In genomic region chr14:49928010-49928409, GRCh38 we compare ENCODE assay signal across 17 cellular contexts. TPM values are rescaled to one million over a fixed set of nuclear protein-coding genes. Genes with fewer than 3 reads are reported as not detected.
DNase-seq lines count a peak whose midpoint lies in the region; ATAC-seq and TF ChIP-seq lines count a peak whose summit lies in the region.
"Had no signal": no experiment of that assay in that cellular context is flagged by ENCODE, and none has a peak within 500 bp of the region (broad histone marks: within the 10 kb centered on the region; RNA-seq: fewer than 3 reads in every experiment).

No MANE protein-coding gene starts in this region.

- no peak for ATAC-seq in activated B cell treated with CpG ODN at 0.5 μM for 24 hours (ENCODE audit: low read depth)
- no peak for ATAC-seq in memory B cell (ENCODE audit: low read depth)
- ATAC-seq: HCT116 had no signal

- CTCF ChIA-PET in HEK293 (lab: Yijun Ruan, JAX), result no interaction called here
- CTCF ChIA-PET in activated B cell treated with CpG ODN at 0.5 μM for 24 hours (lab: Charles Lee), result no interaction called here

- TF ChIP-seq CTCF in HEK293 (tag by site-specific recombination; IDR thresholded peaks at IDR 0.05) (no peak), activated B cell treated with CpG ODN at 0.5 μM for 24 hours (IDR thresholded peaks at IDR 0.05) (no peak), hepatocyte (IDR thresholded peaks at IDR 0.05; ENCODE audit: poor library complexity) (no peak), CD14-positive monocyte (IDR thresholded peaks at IDR 0.05) (no peak)

- no peaks in the 10 kb centered on the region for H3K79me2 ChIP-seq in hepatocyte

- H3K4me1 Mint-ChIP-seq in activated B cell treated with CpG ODN at 0.5 μM for 24 hours, result peaks cover 51% of the 10 kb centered on the region
- peaks cover 23% of the 10 kb centered on the region for H3K4me1 Mint-ChIP-seq in memory B cell
- H3K4me1 Mint-ChIP-seq in CD14-positive monocyte, result peaks cover 22% of the 10 kb centered on the region

- H3K36me3 Mint-ChIP-seq in activated B cell treated with CpG ODN at 0.5 μM for 24 hours (ENCODE audit: low read depth) (no peaks in the 10 kb centered on the region), memory B cell (no peaks in the 10 kb centered on the region), CD14-positive monocyte (no peaks in the 10 kb centered on the region)
- H3K36me3 Mint-ChIP-seq: CD4-positive, alpha-beta memory T cell had no signal

- no peaks in the 10 kb centered on the region for H3K27me3 ChIP-seq in hepatocyte

- H3K4me3 ChIP-seq in HEK293 (ENCODE audit: low read depth, low read length) (no peak overlapping the region), hepatocyte (no peak overlapping the region)

- DNase-seq in activated B cell treated with CpG ODN at 0.5 μM for 24 hours, result no peak
- DNase-seq in memory B cell (ENCODE audit: low spot score in 2 of 2), result no peak
- no peak for DNase-seq in hepatocyte (ENCODE audit: low spot score)
- no peak for DNase-seq in CD14-positive monocyte (ENCODE audit: low spot score)
- no peak for DNase-seq in amygdala (lab: John Stamatoyannopoulos, UW)
- no peak for DNase-seq in RPMI8226
- DNase-seq: ACHN; CD4-positive, alpha-beta memory T cell; DMS53; DND-41; GDM1; GOT3; H7 had no signal

- H3K27ac ChIP-seq in HEK293 (ENCODE audit: extremely low read depth, low read depth, low read length) (no peak overlapping the region), hepatocyte (no peak overlapping the region)
- H3K27ac ChIP-seq: C4-2B, KMS-11 had no signal

- no peak overlapping the region for H3K4me3 Mint-ChIP-seq in activated B cell treated with CpG ODN at 0.5 μM for 24 hours
- no peak overlapping the region for H3K4me3 Mint-ChIP-seq in memory B cell
- no peak overlapping the region for H3K4me3 Mint-ChIP-seq in CD14-positive monocyte
- H3K4me3 Mint-ChIP-seq: CD4-positive, alpha-beta memory T cell had no signal

- no peak overlapping the region for H2AFZ ChIP-seq in hepatocyte

- no peaks in the 10 kb centered on the region for H4K20me1 ChIP-seq in hepatocyte (ENCODE audit: insufficient read depth, poor library complexity, severe bottlenecking)

- 67% methylated on average over 2 of the region's 2 CpGs for WGBS in hepatocyte (ENCODE audit: low lambda C conversion rate, missing lambda C conversion rate)

- H3K27me3 Mint-ChIP-seq in activated B cell treated with CpG ODN at 0.5 μM for 24 hours, result no peaks in the 10 kb centered on the region
- H3K27me3 Mint-ChIP-seq in memory B cell, result no peaks in the 10 kb centered on the region
- H3K27me3 Mint-ChIP-seq in CD14-positive monocyte (ENCODE audit: low read depth in 3 of 3), result peaks cover 0 to 7% (median 0%) of the 10 kb centered on the region in 3 donors
- H3K27me3 Mint-ChIP-seq: CD4-positive, alpha-beta memory T cell had no signal

- H3K4me1 ChIP-seq in HEK293 (ENCODE audit: control insufficient read depth, insufficient read depth, low read length) (0 out of 2 replicates have a peak, but pooled peaks cover 5% of the 10 kb centered on the region), hepatocyte (ENCODE audit: insufficient read depth) (no peaks in the 10 kb centered on the region)

- H3K27ac Mint-ChIP-seq in activated B cell treated with CpG ODN at 0.5 μM for 24 hours (peak overlapping the region; percentile 21), memory B cell (peak overlapping the region; percentile 70), CD14-positive monocyte (no peak overlapping the region)
- H3K27ac Mint-ChIP-seq: CD4-positive, alpha-beta memory T cell had no signal

- intact Hi-C loops in activated B cell treated with CpG ODN at 0.5 μM for 24 hours (cut with micrococcal nuclease), result no loop called here
- intact Hi-C loops in CD14-positive monocyte (cut with micrococcal nuclease), result loop anchor here in 1 of 2 donors (5.0 kb wide), 1 partner anchor 36 kb away; the partner anchor contains the start of gene ARF6

- H3K9me3 ChIP-seq in HEK293 (ENCODE audit: control insufficient read depth, insufficient read depth, low read depth, low read length) (no peaks in the 10 kb centered on the region), hepatocyte (ENCODE audit: low read depth) (no peaks in the 10 kb centered on the region)

- H3K4me2 ChIP-seq in hepatocyte, result no peak overlapping the region
- H3K4me2 ChIP-seq: KMS-11 had no signal

- POLR2A ChIA-PET in HEK293 (lab: Yijun Ruan, JAX) (no interaction called here), activated B cell treated with CpG ODN at 0.5 μM for 24 hours (lab: Charles Lee) (interaction anchor here (0.8 to 4.0 kb wide), 5 partner anchors 23 to 66 kb away, joined by 4 to 16 read pairs (median 6); partner anchors contain the start of gene ARF6)

- H3K36me3 ChIP-seq in HEK293 (ENCODE audit: control insufficient read depth in 2 of 2, insufficient read depth in 1 of 2, low read length in 2 of 2), result no peaks in the 10 kb centered on the region
- H3K36me3 ChIP-seq in hepatocyte (replicated peaks; ENCODE audit: insufficient read depth, low read depth), result no peaks in the 10 kb centered on the region

- H3K9me2 ChIP-seq in hepatocyte (replicated peaks; ENCODE audit: insufficient read depth), result no peaks in the 10 kb centered on the region

- H3K9me3 Mint-ChIP-seq in activated B cell treated with CpG ODN at 0.5 μM for 24 hours (no peaks in the 10 kb centered on the region), memory B cell (no peaks in the 10 kb centered on the region), CD14-positive monocyte (peaks cover 0 to 6% (median 0%) of the 10 kb centered on the region in 7 donors)
- H3K9me3 Mint-ChIP-seq: CD4-positive, alpha-beta memory T cell had no signal

TF ChIP-seq in HEK293, 187 proteins besides CTCF, POLR2A, EP300 and RAD21:
- peak; percentile 40; the same call in 1 of the 2 replicates for TF ChIP-seq FEZF1 (tag by site-specific recombination; IDR thresholded peaks at IDR 0.05)
- peak; percentile 21; the same call in 1 of the 2 replicates for TF ChIP-seq OSR2 (tag by site-specific recombination; IDR thresholded peaks at IDR 0.05)
- TF ChIP-seq PRDM6 (tag by site-specific recombination; IDR thresholded peaks at IDR 0.05), result peak; percentile 90
- TF ChIP-seq ZNF394 (tag by site-specific recombination; IDR thresholded peaks at IDR 0.05; ENCODE audit: borderline replicate concordance), result no peak
- TF ChIP-seq ZIC2 (tag by site-specific recombination; IDR thresholded peaks at IDR 0.05), result 0 out of 2 replicates have a peak, but pooled peaks have one; percentile 10

RNA-seq across cellular contexts. Expression of gene ARF6, which starts 35.1 kb away (rescaled TPM):
- total RNA-seq in activated B cell treated with CpG ODN at 0.5 μM for 24 hours (136 and 142 TPM in 2 replicates), hepatocyte (64.8 and 67.6 TPM in 2 replicates)
- polyA plus RNA-seq in hepatocyte (52.1 and 53.9 TPM in 2 replicates), CD14-positive monocyte (100 to 1,000 TPM; 120 to 136 TPM)

Comparison
In these comparisons a context has a peak if more than half of its experiments do, and no peak if none do; other contexts are left out.
1. H3K27ac Mint-ChIP-seq: peak in activated B cell treated with CpG ODN at 0.5 μM for 24 hours (single experiment) and memory B cell (single experiment); none in CD14-positive monocyte (0 of 7).